Comparison of ENCODE assay signal across 8 cellular contexts in genomic region chr3:136862611-136862951, GRCh38. TPM values are rescaled to one million over a fixed set of nuclear protein-coding genes. Genes with fewer than 3 reads are reported as not detected.
DNase-seq lines count a peak whose midpoint lies in the region; ATAC-seq and TF ChIP-seq lines count a peak whose summit lies in the region.

No MANE protein-coding gene starts in this region.

- H3K27ac Mint-ChIP-seq in effector memory CD8-positive, alpha-beta T cell: peak overlapping the region; percentile 94 to 96
- H3K27ac Mint-ChIP-seq in mesothelial cell of epicardium: peak overlapping the region; percentile 96
- peak overlapping the region; percentile 98 for H3K27ac Mint-ChIP-seq in stimulated activated naive B cell treated with anti-CD40 and anti-IgM and Interleukin-4, amounts not matched to agents 10 μg/mL and 1 μg/mL and 100 μg/mL, for 72 hours

- TF ChIP-seq CTCF in mesothelial cell of epicardium (IDR thresholded peaks at IDR 0.05; ENCODE audit: unreplicated experiment): no peak

- no peaks in the 10 kb centered on the region for H3K9me3 Mint-ChIP-seq in effector memory CD8-positive, alpha-beta T cell
- H3K9me3 Mint-ChIP-seq in mesothelial cell of epicardium: no peaks in the 10 kb centered on the region
- peaks cover 0 to 2% of the 10 kb centered on the region in 2 donors for H3K9me3 Mint-ChIP-seq in stimulated activated naive B cell treated with anti-CD40 and anti-IgM and Interleukin-4, amounts not matched to agents 10 μg/mL and 1 μg/mL and 100 μg/mL, for 72 hours

- DNase-seq in activated CD4-positive, alpha-beta T cell treated with anti-CD3 and anti-CD28 coated beads for 1 hour: peak; percentile 13
- no peak for DNase-seq in activated CD4-positive, alpha-beta T cell treated with anti-CD3 and anti-CD28 coated beads, Interleukin-2, amount 50 U/mL, for 1 hour
- DNase-seq in NCI-H187 treated with DMSO at 0.1 percent for 48 hours (lab: John Stamatoyannopoulos, UW): peak; percentile 11
- peak; percentile 7 to 23 for DNase-seq in activated CD4-positive, alpha-beta T cell treated with anti-CD3 and anti-CD28 coated beads for 24 hours (ENCODE audit: low read depth in 2 of 2)
- peak in 2 of 3 experiments; percentile 27 for DNase-seq in effector memory CD8-positive, alpha-beta T cell
- peak in 1 of 2 experiments; percentile 21 for DNase-seq in mesothelial cell of epicardium (ENCODE audit: low spot score in 2 of 2, unreplicated experiment in 2 of 2)
- no peak for DNase-seq in stimulated activated naive B cell treated with anti-CD40 and anti-IgM and Interleukin-4, amounts not matched to agents 10 μg/mL and 1 μg/mL and 100 μg/mL, for 72 hours

- peak; percentile 22 for ATAC-seq in HG02885 (IDR thresholded peaks at IDR 0.05; ENCODE audit: poor library complexity, unreplicated experiment)
- ATAC-seq in effector memory CD8-positive, alpha-beta T cell (replicated peaks): peak; percentile 3
- peak; percentile 25 to 26 for ATAC-seq in stimulated activated naive B cell treated with anti-CD40 and anti-IgM and Interleukin-4, amounts not matched to agents 10 μg/mL and 1 μg/mL and 100 μg/mL, for 72 hours (replicated peaks)

- H3K4me3 Mint-ChIP-seq in effector memory CD8-positive, alpha-beta T cell: peak overlapping the region; percentile 93 to 94
- H3K4me3 Mint-ChIP-seq in mesothelial cell of epicardium: peak overlapping the region; percentile 89
- peak overlapping the region; percentile 98 for H3K4me3 Mint-ChIP-seq in stimulated activated naive B cell treated with anti-CD40 and anti-IgM and Interleukin-4, amounts not matched to agents 10 μg/mL and 1 μg/mL and 100 μg/mL, for 72 hours

- peaks cover 22% of the 10 kb centered on the region for H3K36me3 Mint-ChIP-seq in effector memory CD8-positive, alpha-beta T cell (ENCODE audit: insufficient read depth)
- peaks cover 9% of the 10 kb centered on the region for H3K36me3 Mint-ChIP-seq in mesothelial cell of epicardium
- H3K36me3 Mint-ChIP-seq in stimulated activated naive B cell treated with anti-CD40 and anti-IgM and Interleukin-4, amounts not matched to agents 10 μg/mL and 1 μg/mL and 100 μg/mL, for 72 hours: peaks cover 14 to 21% of the 10 kb centered on the region in 2 donors

- peaks cover 38 to 65% of the 10 kb centered on the region in 2 donors for H3K4me1 Mint-ChIP-seq in effector memory CD8-positive, alpha-beta T cell (ENCODE audit: low read depth in 2 of 2)
- peaks cover 42% of the 10 kb centered on the region for H3K4me1 Mint-ChIP-seq in mesothelial cell of epicardium
- peaks cover 23 to 32% of the 10 kb centered on the region in 2 donors for H3K4me1 Mint-ChIP-seq in stimulated activated naive B cell treated with anti-CD40 and anti-IgM and Interleukin-4, amounts not matched to agents 10 μg/mL and 1 μg/mL and 100 μg/mL, for 72 hours

- H3K27me3 Mint-ChIP-seq in effector memory CD8-positive, alpha-beta T cell: no peaks in the 10 kb centered on the region
- H3K27me3 Mint-ChIP-seq in mesothelial cell of epicardium (ENCODE audit: low read depth): no peaks in the 10 kb centered on the region
- no peaks in the 10 kb centered on the region for H3K27me3 Mint-ChIP-seq in stimulated activated naive B cell treated with anti-CD40 and anti-IgM and Interleukin-4, amounts not matched to agents 10 μg/mL and 1 μg/mL and 100 μg/mL, for 72 hours

RNA-seq across cellular contexts. Expression of gene NCK1, which starts 0.6 kb away (rescaled TPM):
- 27.9 to 33.4 TPM (median 31.0 TPM) in 3 replicates for total RNA-seq in mesothelial cell of epicardium

RNA-seq across cellular contexts. Expression of gene SLC35G2, which starts 43.7 kb away (rescaled TPM):
- 0.76 to 0.88 TPM (median 0.80 TPM) in 3 replicates for total RNA-seq in mesothelial cell of epicardium

Comparison
In these comparisons a context has a peak if more than half of its experiments do, and no peak if none do; other contexts are left out.
1. DNase-seq: peak in activated CD4-positive, alpha-beta T cell treated with anti-CD3 and anti-CD28 coated beads for 1 hour (single experiment), NCI-H187 treated with DMSO at 0.1 percent for 48 hours (single experiment), activated CD4-positive, alpha-beta T cell treated with anti-CD3 and anti-CD28 coated beads for 24 hours (2 of 2) and effector memory CD8-positive, alpha-beta T cell (2 of 3); none in activated CD4-positive, alpha-beta T cell treated with anti-CD3 and anti-CD28 coated beads, Interleukin-2, amount 50 U/mL, for 1 hour (single experiment) and stimulated activated naive B cell treated with anti-CD40 and anti-IgM and Interleukin-4, amounts not matched to agents 10 μg/mL and 1 μg/mL and 100 μg/mL, for 72 hours (single experiment).
2. Peak in every context shown above with its lines, with median percentiles within 50 percentile points of each other: ATAC-seq, H3K27ac Mint-ChIP-seq and H3K4me3 Mint-ChIP-seq.